ENCODE assay signal across 1 cellular context in genomic region chr11:16780698-16781550, GRCh38.
TF ChIP-seq lines count a peak whose summit lies in the region.

No MANE protein-coding gene starts in this region.

TF ChIP-seq in IMR-90, 13 proteins besides CTCF, POLR2A, EP300 and RAD21 (continued from another document):
- TF ChIP-seq CEBPB (IDR thresholded peaks at IDR 0.05; ENCODE audit: low read depth, low read length) (no peak), MXI1 (IDR thresholded peaks at IDR 0.05; ENCODE audit: borderline replicate concordance, low read depth, low read length) (no peak)
